25 cellular contexts compared by ENCODE assay signal in genomic region chr15:99616773-99617342, GRCh38. TPM values are rescaled to one million over a fixed set of nuclear protein-coding genes. Genes with fewer than 3 reads are reported as not detected.
A peak's percentile ranks its signal among the peaks of the same experiment; 100 is the strongest.
DNase-seq lines count a peak whose midpoint lies in the region; ATAC-seq and TF ChIP-seq lines count a peak whose summit lies in the region.
"Had no signal": no experiment of that assay in that cellular context is flagged by ENCODE, and none has a peak within 500 bp of the region (broad histone marks: within the 10 kb centered on the region; RNA-seq: fewer than 3 reads in every experiment).

No MANE protein-coding gene starts in this region.

- intact Hi-C loops in activated B cell treated with CpG ODN at 0.5 μM for 24 hours (cut with micrococcal nuclease) = loop anchor here (5.0 kb wide), 1 partner anchor 45 kb away; no protein-coding TSS in a partner anchor

- TF ChIP-seq CTCF in HEK293 (tag by site-specific recombination; IDR thresholded peaks at IDR 0.05) (no peak), activated B cell treated with CpG ODN at 0.5 μM for 24 hours (IDR thresholded peaks at IDR 0.05) (no peak)

- peak overlapping the region; percentile 91 for H3K27ac Mint-ChIP-seq in activated T-cell treated with anti-CD3 and anti-CD28 coated beads, Interleukin-2, amount 50 U/mL, for 72 hours
- peak overlapping the region; percentile 15 for H3K27ac Mint-ChIP-seq in activated B cell treated with CpG ODN at 0.5 μM for 24 hours
- peak overlapping the region in 4 of 10 donors; percentile 10 to 71 (median 45) for H3K27ac Mint-ChIP-seq in naive thymus-derived CD8-positive, alpha-beta T cell
- H3K27ac Mint-ChIP-seq in effector memory CD8-positive, alpha-beta T cell = peak overlapping the region in 1 of 2 donors; percentile 47
- H3K27ac Mint-ChIP-seq: activated T-helper 2 cell treated with anti-CD3 and anti-CD28 coated beads, Interferon-gamma antibody, Interleukin-2, Interleukin-4, amounts not matched to agents 10 μg/mL and 5 μg/mL and 100 μg/mL, durations not matched to agents 14 hours and 24 hours and 36 hours; progenitor cell of endocrine pancreas had no signal

- H3K4me3 Mint-ChIP-seq in activated T-cell treated with anti-CD3 and anti-CD28 coated beads, Interleukin-2, amount 50 U/mL, for 72 hours = peak overlapping the region; percentile 44 to 71
- peak overlapping the region; percentile 17 for H3K4me3 Mint-ChIP-seq in activated B cell treated with CpG ODN at 0.5 μM for 24 hours
- H3K4me3 Mint-ChIP-seq in naive thymus-derived CD8-positive, alpha-beta T cell = peak overlapping the region in 6 of 10 donors; percentile 9 to 55 (median 21)
- no peak overlapping the region for H3K4me3 Mint-ChIP-seq in effector memory CD8-positive, alpha-beta T cell
- H3K4me3 Mint-ChIP-seq: nephron progenitor cell had no signal

- no peak for DNase-seq in activated T-cell treated with anti-CD3 and anti-CD28 coated beads, Interleukin-2, amount 50 U/mL, for 72 hours
- no peak for DNase-seq in activated T-cell treated with anti-CD3 and anti-CD28 coated beads, Interleukin-2, amount 50 U/mL, for 1 hour
- DNase-seq in activated B cell treated with CpG ODN at 0.5 μM for 24 hours = no peak
- DNase-seq in naive thymus-derived CD8-positive, alpha-beta T cell = peak in 2 of 10 donors; percentile 13 to 15
- no peak for DNase-seq in activated gamma-delta T cell (lab: John Stamatoyannopoulos, UW)
- DNase-seq in effector memory CD8-positive, alpha-beta T cell = no peak
- DNase-seq: ACHN; C1 segment of cervical spinal cord; central memory CD4-positive, alpha-beta T cell; DMS153; dorsolateral prefrontal cortex; foreskin melanocyte; GF-D8; GM23248; kidney glomerular epithelial cell; NCI-H1436 treated with DMSO at 0.1 percent for 48 hours; NCI-H524 treated with DMSO at 0.1 percent for 48 hours; nephron progenitor cell; stimulated activated CD4-positive, alpha-beta T cell treated with anti-CD3 and anti-CD28 coated beads, Interleukin-1b, Interleukin-23, amount 100 ng/mL, for 48 hours; tibial artery had no signal

- H3K4me1 ChIP-seq in HEK293 (ENCODE audit: control insufficient read depth, insufficient read depth, low read length) = peaks cover 46% of the 10 kb centered on the region

- H3K4me1 Mint-ChIP-seq in activated T-cell treated with anti-CD3 and anti-CD28 coated beads, Interleukin-2, amount 50 U/mL, for 72 hours (ENCODE audit: low read depth) = peaks cover 60% of the 10 kb centered on the region
- peaks cover 84% of the 10 kb centered on the region for H3K4me1 Mint-ChIP-seq in activated B cell treated with CpG ODN at 0.5 μM for 24 hours
- H3K4me1 Mint-ChIP-seq in naive thymus-derived CD8-positive, alpha-beta T cell = peaks cover 20 to 76% (median 66%) of the 10 kb centered on the region in 4 donors
- H3K4me1 Mint-ChIP-seq in effector memory CD8-positive, alpha-beta T cell (ENCODE audit: low read depth in 2 of 2) = peaks cover 27 to 43% of the 10 kb centered on the region in 2 donors

- CTCF ChIA-PET in HEK293 (lab: Yijun Ruan, JAX) = interaction anchor here (1.0 kb wide), 1 partner anchor 344 kb away, joined by 4 read pairs; no protein-coding TSS in a partner anchor
- CTCF ChIA-PET in activated B cell treated with CpG ODN at 0.5 μM for 24 hours (lab: Charles Lee) = no interaction called here

- no peak overlapping the region for H3K27ac ChIP-seq in HEK293 (ENCODE audit: extremely low read depth, low read depth, low read length)
- H3K27ac ChIP-seq: GM23248, tibial artery had no signal

- peaks cover 0 to 4% of the 10 kb centered on the region in 2 donors for H3K36me3 Mint-ChIP-seq in activated T-cell treated with anti-CD3 and anti-CD28 coated beads, Interleukin-2, amount 50 U/mL, for 72 hours (ENCODE audit: insufficient read depth in 2 of 2)
- H3K36me3 Mint-ChIP-seq in activated B cell treated with CpG ODN at 0.5 μM for 24 hours (ENCODE audit: low read depth) = peaks cover 12% of the 10 kb centered on the region
- peaks cover 0 to 11% (median 10%) of the 10 kb centered on the region in 3 donors for H3K36me3 Mint-ChIP-seq in naive thymus-derived CD8-positive, alpha-beta T cell
- H3K36me3 Mint-ChIP-seq in effector memory CD8-positive, alpha-beta T cell (ENCODE audit: insufficient read depth) = peaks cover 2% of the 10 kb centered on the region

- no peaks in the 10 kb centered on the region for H3K36me3 ChIP-seq in HEK293 (ENCODE audit: control insufficient read depth in 2 of 2, insufficient read depth in 1 of 2, low read length in 2 of 2)
- H3K36me3 ChIP-seq: tibial artery had no signal

- POLR2A ChIA-PET in HEK293 (lab: Yijun Ruan, JAX) = no interaction called here
- POLR2A ChIA-PET in activated B cell treated with CpG ODN at 0.5 μM for 24 hours (lab: Charles Lee) = interaction anchor here (0.6 kb wide), 1 partner anchor 257 kb away, joined by 3 read pairs; no protein-coding TSS in a partner anchor
- POLR2A ChIA-PET in naive thymus-derived CD8-positive, alpha-beta T cell (lab: Charles Lee) = interaction anchor here (0.7 kb wide), 1 partner anchor 202 kb away, joined by 3 read pairs; no protein-coding TSS in a partner anchor

- no peaks in the 10 kb centered on the region for H3K27me3 Mint-ChIP-seq in activated T-cell treated with anti-CD3 and anti-CD28 coated beads, Interleukin-2, amount 50 U/mL, for 72 hours (ENCODE audit: low read depth)
- H3K27me3 Mint-ChIP-seq in activated B cell treated with CpG ODN at 0.5 μM for 24 hours = no peaks in the 10 kb centered on the region
- no peaks in the 10 kb centered on the region for H3K27me3 Mint-ChIP-seq in naive thymus-derived CD8-positive, alpha-beta T cell
- H3K27me3 Mint-ChIP-seq in effector memory CD8-positive, alpha-beta T cell = no peaks in the 10 kb centered on the region
- H3K27me3 Mint-ChIP-seq: progenitor cell of endocrine pancreas had no signal

- peak; percentile 70 to 91 for ATAC-seq in activated T-cell treated with anti-CD3 and anti-CD28 coated beads, Interleukin-2, amount 50 U/mL, for 72 hours (replicated peaks in 1 of 2)
- no peak for ATAC-seq in activated B cell treated with CpG ODN at 0.5 μM for 24 hours (ENCODE audit: low read depth)
- ATAC-seq in naive thymus-derived CD8-positive, alpha-beta T cell = peak; percentile 35 to 44
- no peak for ATAC-seq in GM21619 (IDR thresholded peaks at IDR 0.05; ENCODE audit: unreplicated experiment)
- no peak for ATAC-seq in effector memory CD8-positive, alpha-beta T cell (replicated peaks)
- ATAC-seq: Right ventricle myocardium inferior had no signal

- no peak overlapping the region for H3K4me3 ChIP-seq in HEK293 (ENCODE audit: low read depth, low read length)
- H3K4me3 ChIP-seq: dorsolateral prefrontal cortex, GM23248, tibial artery had no signal

- H3K9me3 Mint-ChIP-seq in activated T-cell treated with anti-CD3 and anti-CD28 coated beads, Interleukin-2, amount 50 U/mL, for 72 hours = no peaks in the 10 kb centered on the region
- H3K9me3 Mint-ChIP-seq in activated B cell treated with CpG ODN at 0.5 μM for 24 hours = no peaks in the 10 kb centered on the region
- H3K9me3 Mint-ChIP-seq in naive thymus-derived CD8-positive, alpha-beta T cell = no peaks in the 10 kb centered on the region
- no peaks in the 10 kb centered on the region for H3K9me3 Mint-ChIP-seq in effector memory CD8-positive, alpha-beta T cell
- H3K9me3 Mint-ChIP-seq: activated T-helper 2 cell treated with anti-CD3 and anti-CD28 coated beads, Interferon-gamma antibody, Interleukin-2, Interleukin-4, amounts not matched to agents 10 μg/mL and 5 μg/mL and 100 μg/mL, durations not matched to agents 14 hours and 24 hours and 36 hours; nephron progenitor cell had no signal

- H3K9me3 ChIP-seq in HEK293 (ENCODE audit: control insufficient read depth, insufficient read depth, low read depth, low read length) = no peaks in the 10 kb centered on the region
- H3K9me3 ChIP-seq: tibial artery had no signal

TF ChIP-seq in HEK293, 187 proteins besides CTCF, POLR2A, EP300 and RAD21:
- TF ChIP-seq SCRT2 (tag by site-specific recombination; IDR thresholded peaks at IDR 0.05) (peak; percentile 62), SCRT1 (tag by site-specific recombination; IDR thresholded peaks at IDR 0.05; ENCODE audit: borderline replicate concordance) (peak; percentile 20; the same call in 1 of the 2 replicates), ZNF843 (tag by site-specific recombination; IDR thresholded peaks at IDR 0.05) (no peak)
TF ChIP-seq in HEK293: peak in this region for 2.

RNA-seq across cellular contexts. Expression of gene MEF2A, which starts 51.1 kb away (rescaled TPM):
- 10 to 100 TPM; 24.1 to 26.0 TPM for total RNA-seq in activated T-cell treated with anti-CD3 and anti-CD28 coated beads, Interleukin-2, amount 50 U/mL, for 72 hours
- 75.7 and 88.3 TPM in 2 replicates for total RNA-seq in activated B cell treated with CpG ODN at 0.5 μM for 24 hours
- 10 to 100 TPM; 42.7 to 43.9 TPM for total RNA-seq in naive thymus-derived CD8-positive, alpha-beta T cell
- 10 to 100 TPM; 14.6 to 22.4 (median 14.7) TPM for polyA plus RNA-seq in naive thymus-derived CD8-positive, alpha-beta T cell

Comparison
In these comparisons a context has a peak if more than half of its experiments do, and no peak if none do; other contexts are left out.
1. ATAC-seq: peak in activated T-cell treated with anti-CD3 and anti-CD28 coated beads, Interleukin-2, amount 50 U/mL, for 72 hours (2 of 2) and naive thymus-derived CD8-positive, alpha-beta T cell (2 of 2); none in activated B cell treated with CpG ODN at 0.5 μM for 24 hours (single experiment), GM21619 (single experiment) and effector memory CD8-positive, alpha-beta T cell (single experiment).
2. H3K4me3 Mint-ChIP-seq: peak in activated T-cell treated with anti-CD3 and anti-CD28 coated beads, Interleukin-2, amount 50 U/mL, for 72 hours (2 of 2), activated B cell treated with CpG ODN at 0.5 μM for 24 hours (single experiment) and naive thymus-derived CD8-positive, alpha-beta T cell (6 of 10); none in effector memory CD8-positive, alpha-beta T cell (0 of 2).